In genomic region chr1:62466982-62467532, GRCh38 we compare ENCODE assay signal across 19 cellular contexts.
"Had no signal": no experiment of that assay in that cellular context is flagged by ENCODE, and none has a peak within 500 bp of the region (broad histone marks: within the 10 kb centered on the region; RNA-seq: fewer than 3 reads in every experiment).

No MANE protein-coding gene starts in this region.

- H3K27ac ChIP-seq: adrenal gland, body of pancreas, epithelial cell of prostate had no signal

- H3K27me3 ChIP-seq: adrenal gland, body of pancreas, transverse colon had no signal

- H3K9me3 ChIP-seq: adrenal gland, body of pancreas had no signal

- FAIRE-seq: TTC549 had no signal

- ATAC-seq: activated T-helper 17 cell treated with anti-CD3 and anti-CD28 coated beads, Interleukin-2, amount 50 U/mL, for 72 hours; body of pancreas; effector memory CD8-positive, alpha-beta T cell; left lobe of liver; natural killer cell; right cardiac atrium had no signal

- H3K4me1 ChIP-seq: adrenal gland, body of pancreas had no signal

- H3K4me3 ChIP-seq: adrenal gland, body of pancreas, transverse colon had no signal

- DNase-seq: activated CD4-positive, alpha-beta T cell treated with anti-CD3 and anti-CD28 coated beads, Interleukin-2, amount 50 U/mL, for 1 hour; activated CD4-positive, CD25-positive, alpha-beta regulatory T cell; activated naive CD4-positive, alpha-beta T cell treated with anti-CD3 and anti-CD28 coated beads for 36 hours; activated T-cell treated with anti-CD3 and anti-CD28 coated beads for 4 hours; adrenal gland; body of pancreas; central memory CD4-positive, alpha-beta T cell; effector memory CD8-positive, alpha-beta T cell; mammary epithelial cell; natural killer cell; right cardiac atrium; stimulated activated naive CD4-positive, alpha-beta T cell; substantia nigra; T-helper 2 cell; transverse colon had no signal
